1 cellular context compared by ENCODE assay signal in the genomic region with DNA sequence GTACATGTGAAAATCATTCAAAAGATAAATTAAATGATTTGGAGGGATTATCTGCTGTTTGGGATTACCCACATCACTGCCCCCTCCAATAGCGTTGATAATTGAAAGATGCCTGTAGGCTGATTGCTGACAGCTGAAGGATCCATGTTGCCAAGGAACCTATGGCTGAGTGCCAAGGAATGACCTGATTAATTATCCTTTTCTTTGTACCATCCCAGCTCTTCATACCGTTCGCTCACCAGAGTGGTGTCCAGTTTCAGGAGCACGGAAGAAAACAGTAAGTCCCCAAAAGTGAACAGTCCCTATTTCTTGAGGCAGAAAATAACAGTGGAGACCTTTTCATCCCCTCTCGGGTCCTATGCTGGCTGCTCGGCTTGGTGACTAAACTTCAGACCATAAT.
TF ChIP-seq lines count a peak whose summit lies in the region.

No MANE protein-coding gene starts in this region.

TF ChIP-seq in HEK293, 187 proteins besides CTCF, POLR2A, EP300 and RAD21 (continued from another document):
- TF ChIP-seq, protein P1, sequence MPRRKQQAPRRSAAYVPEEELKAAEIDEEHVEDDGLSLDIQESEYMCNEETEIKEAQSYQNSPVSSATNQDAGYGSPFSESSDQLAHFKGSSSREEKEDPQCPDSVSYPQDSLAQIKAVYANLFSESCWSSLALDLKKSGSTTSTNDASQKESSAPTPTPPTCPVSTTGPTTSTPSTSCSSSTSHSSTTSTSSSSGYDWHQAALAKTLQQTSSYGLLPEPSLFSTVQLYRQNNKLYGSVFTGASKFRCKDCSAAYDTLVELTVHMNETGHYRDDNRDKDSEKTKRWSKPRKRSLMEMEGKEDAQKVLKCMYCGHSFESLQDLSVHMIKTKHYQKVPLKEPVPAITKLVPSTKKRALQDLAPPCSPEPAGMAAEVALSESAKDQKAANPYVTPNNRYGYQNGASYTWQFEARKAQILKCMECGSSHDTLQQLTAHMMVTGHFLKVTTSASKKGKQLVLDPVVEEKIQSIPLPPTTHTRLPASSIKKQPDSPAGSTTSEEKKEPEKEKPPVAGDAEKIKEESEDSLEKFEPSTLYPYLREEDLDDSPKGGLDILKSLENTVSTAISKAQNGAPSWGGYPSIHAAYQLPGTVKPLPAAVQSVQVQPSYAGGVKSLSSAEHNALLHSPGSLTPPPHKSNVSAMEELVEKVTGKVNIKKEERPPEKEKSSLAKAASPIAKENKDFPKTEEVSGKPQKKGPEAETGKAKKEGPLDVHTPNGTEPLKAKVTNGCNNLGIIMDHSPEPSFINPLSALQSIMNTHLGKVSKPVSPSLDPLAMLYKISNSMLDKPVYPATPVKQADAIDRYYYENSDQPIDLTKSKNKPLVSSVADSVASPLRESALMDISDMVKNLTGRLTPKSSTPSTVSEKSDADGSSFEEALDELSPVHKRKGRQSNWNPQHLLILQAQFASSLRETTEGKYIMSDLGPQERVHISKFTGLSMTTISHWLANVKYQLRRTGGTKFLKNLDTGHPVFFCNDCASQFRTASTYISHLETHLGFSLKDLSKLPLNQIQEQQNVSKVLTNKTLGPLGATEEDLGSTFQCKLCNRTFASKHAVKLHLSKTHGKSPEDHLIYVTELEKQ (tag by site-specific recombination; IDR thresholded peaks at IDR 0.05; ENCODE audit: borderline replicate concordance), result 0 out of 2 replicates have a peak, but pooled peaks have one; percentile 55
- TF ChIP-seq, protein P2, sequence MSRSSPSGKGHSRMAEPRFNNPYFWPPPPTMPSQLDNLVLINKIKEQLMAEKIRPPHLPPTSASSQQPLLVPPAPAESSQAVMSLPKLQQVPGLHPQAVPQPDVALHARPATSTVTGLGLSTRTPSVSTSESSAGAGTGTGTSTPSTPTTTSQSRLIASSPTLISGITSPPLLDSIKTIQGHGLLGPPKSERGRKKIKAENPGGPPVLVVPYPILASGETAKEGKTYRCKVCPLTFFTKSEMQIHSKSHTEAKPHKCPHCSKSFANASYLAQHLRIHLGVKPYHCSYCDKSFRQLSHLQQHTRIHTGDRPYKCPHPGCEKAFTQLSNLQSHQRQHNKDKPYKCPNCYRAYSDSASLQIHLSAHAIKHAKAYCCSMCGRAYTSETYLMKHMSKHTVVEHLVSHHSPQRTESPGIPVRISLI (tag by site-specific recombination; IDR thresholded peaks at IDR 0.05), result no peak
- TF ChIP-seq, protein P3, sequence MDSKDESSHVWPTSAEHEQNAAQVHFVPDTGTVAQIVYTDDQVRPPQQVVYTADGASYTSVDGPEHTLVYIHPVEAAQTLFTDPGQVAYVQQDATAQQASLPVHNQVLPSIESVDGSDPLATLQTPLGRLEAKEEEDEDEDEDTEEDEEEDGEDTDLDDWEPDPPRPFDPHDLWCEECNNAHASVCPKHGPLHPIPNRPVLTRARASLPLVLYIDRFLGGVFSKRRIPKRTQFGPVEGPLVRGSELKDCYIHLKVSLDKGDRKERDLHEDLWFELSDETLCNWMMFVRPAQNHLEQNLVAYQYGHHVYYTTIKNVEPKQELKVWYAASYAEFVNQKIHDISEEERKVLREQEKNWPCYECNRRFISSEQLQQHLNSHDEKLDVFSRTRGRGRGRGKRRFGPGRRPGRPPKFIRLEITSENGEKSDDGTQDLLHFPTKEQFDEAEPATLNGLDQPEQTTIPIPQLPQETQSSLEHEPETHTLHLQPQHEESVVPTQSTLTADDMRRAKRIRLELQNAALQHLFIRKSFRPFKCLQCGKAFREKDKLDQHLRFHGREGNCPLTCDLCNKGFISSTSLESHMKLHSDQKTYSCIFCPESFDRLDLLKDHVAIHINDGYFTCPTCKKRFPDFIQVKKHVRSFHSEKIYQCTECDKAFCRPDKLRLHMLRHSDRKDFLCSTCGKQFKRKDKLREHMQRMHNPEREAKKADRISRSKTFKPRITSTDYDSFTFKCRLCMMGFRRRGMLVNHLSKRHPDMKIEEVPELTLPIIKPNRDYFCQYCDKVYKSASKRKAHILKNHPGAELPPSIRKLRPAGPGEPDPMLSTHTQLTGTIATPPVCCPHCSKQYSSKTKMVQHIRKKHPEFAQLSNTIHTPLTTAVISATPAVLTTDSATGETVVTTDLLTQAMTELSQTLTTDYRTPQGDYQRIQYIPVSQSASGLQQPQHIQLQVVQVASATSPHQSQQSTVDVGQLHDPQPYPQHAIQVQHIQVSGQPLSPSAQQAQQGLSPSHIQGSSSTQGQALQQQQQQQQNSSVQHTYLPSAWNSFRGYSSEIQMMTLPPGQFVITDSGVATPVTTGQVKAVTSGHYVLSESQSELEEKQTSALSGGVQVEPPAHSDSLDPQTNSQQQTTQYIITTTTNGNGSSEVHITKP (tag by site-specific recombination; IDR thresholded peaks at IDR 0.05), result peak; percentile 38
- peak; percentile 95 for TF ChIP-seq FEZF1 (tag by site-specific recombination; IDR thresholded peaks at IDR 0.05)
- TF ChIP-seq OSR2 (tag by site-specific recombination; IDR thresholded peaks at IDR 0.05), result peak; percentile 50; the same call in 1 of the 2 replicates
- TF ChIP-seq ZNF530 (tag by site-specific recombination; IDR thresholded peaks at IDR 0.05; ENCODE audit: low read depth), result no peak
- no peak for TF ChIP-seq ZNF423 (tag by site-specific recombination; IDR thresholded peaks at IDR 0.05)
- TF ChIP-seq ZNF629 (tag by site-specific recombination; IDR thresholded peaks at IDR 0.05), result peak; percentile 30; the same call in 1 of the 2 replicates
- TF ChIP-seq ZBTB17 (tag by site-specific recombination; IDR thresholded peaks at IDR 0.05), result peak; percentile 80
- TF ChIP-seq, protein P4, sequence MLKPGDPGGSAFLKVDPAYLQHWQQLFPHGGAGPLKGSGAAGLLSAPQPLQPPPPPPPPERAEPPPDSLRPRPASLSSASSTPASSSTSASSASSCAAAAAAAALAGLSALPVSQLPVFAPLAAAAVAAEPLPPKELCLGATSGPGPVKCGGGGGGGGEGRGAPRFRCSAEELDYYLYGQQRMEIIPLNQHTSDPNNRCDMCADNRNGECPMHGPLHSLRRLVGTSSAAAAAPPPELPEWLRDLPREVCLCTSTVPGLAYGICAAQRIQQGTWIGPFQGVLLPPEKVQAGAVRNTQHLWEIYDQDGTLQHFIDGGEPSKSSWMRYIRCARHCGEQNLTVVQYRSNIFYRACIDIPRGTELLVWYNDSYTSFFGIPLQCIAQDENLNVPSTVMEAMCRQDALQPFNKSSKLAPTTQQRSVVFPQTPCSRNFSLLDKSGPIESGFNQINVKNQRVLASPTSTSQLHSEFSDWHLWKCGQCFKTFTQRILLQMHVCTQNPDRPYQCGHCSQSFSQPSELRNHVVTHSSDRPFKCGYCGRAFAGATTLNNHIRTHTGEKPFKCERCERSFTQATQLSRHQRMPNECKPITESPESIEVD (tag by site-specific recombination; IDR thresholded peaks at IDR 0.05), result 0 out of 2 replicates have a peak, but pooled peaks have one; percentile 24
- TF ChIP-seq ZXDB (tag by site-specific recombination; IDR thresholded peaks at IDR 0.05), result 0 out of 2 replicates have a peak, but pooled peaks have one; percentile 32
